8 cellular contexts compared by ENCODE assay signal in the genomic region with DNA sequence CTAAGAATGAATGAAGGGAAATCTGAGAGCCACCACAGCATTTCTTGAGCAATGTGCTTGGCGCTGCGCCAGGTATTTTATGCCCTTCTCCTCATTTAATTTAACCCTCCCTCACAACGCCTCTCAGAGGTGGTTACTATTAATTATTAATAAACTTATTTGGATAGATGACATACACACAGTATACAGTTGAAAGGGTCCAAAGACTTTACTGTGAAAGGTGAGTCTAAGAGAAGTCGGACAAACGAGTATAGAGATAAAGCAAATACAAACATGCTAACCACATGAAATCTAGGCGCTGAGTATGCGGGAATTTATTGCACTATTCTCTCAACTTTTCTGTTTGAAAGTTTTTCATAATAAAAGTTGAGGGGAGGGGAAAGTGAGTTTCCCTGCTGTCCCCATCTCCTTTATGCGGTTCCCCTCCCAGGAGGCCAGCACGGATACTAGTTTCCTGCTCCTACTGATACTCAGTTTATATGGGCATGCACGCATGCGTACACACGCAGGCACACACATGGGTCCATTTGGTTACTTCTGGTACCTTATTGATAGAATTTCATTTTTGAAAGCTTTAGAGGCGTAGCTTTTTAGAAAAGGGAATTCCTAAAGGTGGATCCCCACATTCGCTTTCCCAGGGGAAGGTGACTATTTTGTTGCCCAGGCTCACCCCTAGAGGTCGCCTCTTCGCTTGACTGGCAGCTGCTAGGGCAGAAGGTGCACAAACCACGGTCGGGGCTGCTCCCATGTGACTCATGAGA. TPM values are rescaled to one million over a fixed set of nuclear protein-coding genes. Genes with fewer than 3 reads are reported as not detected.
DNase-seq lines count a peak whose midpoint lies in the region; ATAC-seq and TF ChIP-seq lines count a peak whose summit lies in the region.

No MANE protein-coding gene starts in this region.

- DNase-seq in Caco-2 = peak; percentile 80 to 83
- peak; percentile 82 for DNase-seq in GM20000 (ENCODE audit: low spot score)
- DNase-seq in RWPE2 (ENCODE audit: low spot score) = peak; percentile 87
- peak; percentile 7 for DNase-seq in activated gamma-delta T cell (lab: John Stamatoyannopoulos, UW)
- DNase-seq in foreskin melanocyte = peak; percentile 33
- DNase-seq in omental fat pad (ENCODE audit: low spot score) = peak; percentile 60
- peak; percentile 24 for DNase-seq in thoracic aorta (ENCODE audit: low spot score)

- H3K27ac ChIP-seq in HUES6 (ENCODE audit: low read depth, low read length) = peak overlapping the region; percentile 44
- no peak overlapping the region for H3K27ac ChIP-seq in RWPE2 (ENCODE audit: poor library complexity, severe bottlenecking)
- H3K27ac ChIP-seq in thoracic aorta = no peak overlapping the region

- H3K9ac ChIP-seq in HUES6 (ENCODE audit: low read length) = no peak overlapping the region

- BruUV-seq in Caco-2 (replicated peaks; lab: Mats Ljungman, UMichigan) = no TSS peak

- CTCF ChIA-PET in Caco-2 (lab: Charles Lee) = interaction anchor here (1.0 to 1.3 kb wide), 3 partner anchors 11 to 167 kb away, joined by 3 to 4 read pairs (median 3); no protein-coding TSS in a partner anchor

- POLR2A ChIA-PET in Caco-2 (lab: Charles Lee) = no interaction called here

- H3K9me3 Mint-ChIP-seq in Caco-2 (ENCODE audit: unreplicated experiment) = no peaks in the 10 kb centered on the region

- no peaks in the 10 kb centered on the region for H3K36me3 Mint-ChIP-seq in Caco-2 (ENCODE audit: insufficient read depth, unreplicated experiment)

- no peak overlapping the region for H3K27ac Mint-ChIP-seq in Caco-2 (ENCODE audit: unreplicated experiment)

- intact Hi-C loops in Caco-2 (cut with micrococcal nuclease; ENCODE audit: unreplicated experiment) = loop anchor here (1.0 to 2.0 kb wide), 2 partner anchors 28 to 69 kb away; no protein-coding TSS in a partner anchor

- H3K4me1 Mint-ChIP-seq in Caco-2 (ENCODE audit: low read depth, unreplicated experiment) = no peaks in the 10 kb centered on the region

- H3K4me3 Mint-ChIP-seq in Caco-2 (ENCODE audit: unreplicated experiment) = no peak overlapping the region

- H3K27me3 ChIP-seq in Caco-2 (replicated peaks; ENCODE audit: control insufficient read depth, insufficient read depth, low read length) (no peaks in the 10 kb centered on the region), HUES6 (ENCODE audit: control insufficient read depth, insufficient read depth, low read length) (no peaks in the 10 kb centered on the region), RWPE2 (ENCODE audit: insufficient read depth, poor library complexity, severe bottlenecking) (no peaks in the 10 kb centered on the region), thoracic aorta (replicated peaks; ENCODE audit: insufficient read depth) (no peaks in the 10 kb centered on the region)

- H3K27me3 Mint-ChIP-seq in Caco-2 (ENCODE audit: insufficient read depth, unreplicated experiment) = no peaks in the 10 kb centered on the region

- H3K4me3 ChIP-seq in Caco-2 (ENCODE audit: low read depth, low read length) (no peak overlapping the region), HUES6 (ENCODE audit: low read depth, low read length) (peak overlapping the region; percentile 19; the same call in 1 of the 2 replicates), RWPE2 (ENCODE audit: severe bottlenecking) (no peak overlapping the region), thoracic aorta (peak overlapping the region; percentile 66)

- H3K36me3 ChIP-seq in Caco-2 (ENCODE audit: control insufficient read depth, insufficient read depth, low read length) = no peaks in the 10 kb centered on the region
- no peaks in the 10 kb centered on the region for H3K36me3 ChIP-seq in HUES6 (ENCODE audit: control insufficient read depth, insufficient read depth, low read length)
- no peaks in the 10 kb centered on the region for H3K36me3 ChIP-seq in RWPE2 (ENCODE audit: low read depth)
- no peaks in the 10 kb centered on the region for H3K36me3 ChIP-seq in thoracic aorta

- H3K9me3 ChIP-seq in Caco-2 (no peaks in the 10 kb centered on the region), HUES6 (ENCODE audit: control insufficient read depth, insufficient read depth, low read depth, low read length) (no peaks in the 10 kb centered on the region), RWPE2 (ENCODE audit: severe bottlenecking) (no peaks in the 10 kb centered on the region), thoracic aorta (no peaks in the 10 kb centered on the region)

- TF ChIP-seq CTCF in Caco-2 (IDR thresholded peaks at IDR 0.05; ENCODE audit: insufficient read depth in 1 of 2, low read depth in 1 of 2, low read length in 1 of 2, severe bottlenecking in 1 of 2, unreplicated experiment in 1 of 2) = peak; percentile 88 to 90
- peak; percentile 82 for TF ChIP-seq CTCF in GM20000 (IDR thresholded peaks at IDR 0.05; ENCODE audit: extremely low read depth, missing control alignments)
- peak; percentile 97 for TF ChIP-seq CTCF in RWPE2 (IDR thresholded peaks at IDR 0.05; ENCODE audit: poor library complexity, severe bottlenecking)
- TF ChIP-seq CTCF in omental fat pad (IDR thresholded peaks at IDR 0.05) = peak in 1 of 3 donors; percentile 56
- TF ChIP-seq CTCF in thoracic aorta (IDR thresholded peaks at IDR 0.05) = peak; percentile 71

- peak; percentile 97 for ATAC-seq in RWPE2 (ENCODE audit: low read depth)
- peak; percentile 99 for ATAC-seq in omental fat pad (ENCODE audit: low FRiP score)
- peak; percentile 74 for ATAC-seq in thoracic aorta (ENCODE audit: insufficient number of reproducible peaks, low FRiP score, low read depth)

- H3K4me1 ChIP-seq in Caco-2 = peaks cover 11% of the 10 kb centered on the region
- peaks cover 15% of the 10 kb centered on the region for H3K4me1 ChIP-seq in HUES6 (ENCODE audit: control insufficient read depth, insufficient read depth, low read length)
- H3K4me1 ChIP-seq in RWPE2 (ENCODE audit: insufficient read depth, poor library complexity, severe bottlenecking) = peaks cover 7% of the 10 kb centered on the region
- peaks cover 0 to 9% of the 10 kb centered on the region in 2 donors for H3K4me1 ChIP-seq in thoracic aorta (ENCODE audit: control insufficient read depth in 1 of 2, low read depth in 2 of 2)

RNA-seq across cellular contexts. Expression of a gene that starts 28.5 kb away (rescaled TPM):
- total RNA-seq in Caco-2 (2022) = 9.2 and 9.8 TPM in 2 replicates
- 10 to 100 TPM; 11.9 to 17.2 (median 14.6) TPM for total RNA-seq in omental fat pad
- 10 to 100 TPM; 14.5 to 28.6 TPM for total RNA-seq in thoracic aorta

RNA-seq across cellular contexts. Expression of a gene that starts 29.7 kb away (rescaled TPM):
- total RNA-seq in Caco-2 (2022) = 81.8 and 89.8 TPM in 2 replicates
- 10 to 100 TPM; 59.6 to 87.6 (median 74.0) TPM for total RNA-seq in omental fat pad
- 10 to 100 TPM; 59.3 to 83.5 TPM for total RNA-seq in thoracic aorta

Comparison
In these comparisons a context has a peak if more than half of its experiments do, and no peak if none do; other contexts are left out.
1. DNase-seq: peak in every context shown above with its lines; median percentile 87 in RWPE2; 82 in GM20000; 82 in Caco-2; 60 in omental fat pad; 33 in foreskin melanocyte; 24 in thoracic aorta; 7 in activated gamma-delta T cell.
2. H3K4me3 ChIP-seq: peak in HUES6 (single experiment) and thoracic aorta (single experiment); none in Caco-2 (single experiment) and RWPE2 (single experiment).
3. Peak in every context shown above with its lines, with median percentiles within 50 percentile points of each other: ATAC-seq.